ENCODE assay signal across 10 cellular contexts in the genomic region with DNA sequence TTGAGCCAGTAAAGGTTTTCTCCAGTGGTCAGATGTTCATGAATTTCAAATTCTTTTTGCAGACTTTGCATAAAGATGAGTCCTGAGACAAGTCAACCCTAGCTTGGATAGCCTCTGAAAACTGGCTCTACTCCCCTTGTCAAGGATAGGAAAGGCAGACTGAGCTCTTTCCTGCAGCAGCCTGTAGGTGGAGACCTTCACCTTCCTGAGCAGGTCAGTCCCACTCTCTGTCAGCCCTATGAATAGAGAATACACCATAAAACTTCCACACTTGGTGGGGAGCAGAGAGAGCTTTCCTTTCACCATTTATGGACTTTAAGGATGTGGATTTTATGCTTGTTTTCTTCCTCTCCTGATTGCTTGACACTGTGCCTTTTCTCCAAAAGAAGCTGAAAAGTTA. TPM values are rescaled to one million over a fixed set of nuclear protein-coding genes. Genes with fewer than 3 reads are reported as not detected.
A peak's percentile ranks its signal among the peaks of the same experiment; 100 is the strongest.
DNase-seq lines count a peak whose midpoint lies in the region; ATAC-seq, FAIRE-seq and TF ChIP-seq lines count a peak whose summit lies in the region.
"Had no signal": no experiment of that assay in that cellular context is flagged by ENCODE, and none has a peak within 500 bp of the region (broad histone marks: within the 10 kb centered on the region; RNA-seq: fewer than 3 reads in every experiment).

No MANE protein-coding gene starts in this region.

- H3K4me1 ChIP-seq in smooth muscle cell (ENCODE audit: low read depth), result no peaks in the 10 kb centered on the region

- FAIRE-seq in D721Med (lab: Jason Lieb, UNC), result no peak

- no peaks in the 10 kb centered on the region for H3F3A ChIP-seq in smooth muscle cell (ENCODE audit: low read depth)

- H3K4me1 Mint-ChIP-seq in glutamatergic neuron (ENCODE audit: low read depth, unreplicated experiment), result peaks cover 3% of the 10 kb centered on the region

- peaks cover 3% of the 10 kb centered on the region for H3K27me3 Mint-ChIP-seq in glutamatergic neuron (ENCODE audit: unreplicated experiment)

- DNase-seq in D721Med (ENCODE audit: insufficient read length, low spot score) (no peak), GM20000 (ENCODE audit: low spot score) (peak; percentile 1), RWPE1 (ENCODE audit: low spot score) (peak; percentile 9), islet precursor cell (peak; percentile 59), smooth muscle cell (lab: John Stamatoyannopoulos, UW; ENCODE audit: unreplicated experiment) (no peak), glutamatergic neuron (no peak)
- no peak for DNase-seq in activated T-cell treated with anti-CD3 and anti-CD28 coated beads, Interleukin-2, amount 50 U/mL, for 1 hour
- DNase-seq: T-helper 1 cell had no signal

- no peaks in the 10 kb centered on the region for H3K79me2 ChIP-seq in smooth muscle cell (ENCODE audit: low read depth)

- H3K27ac ChIP-seq in RWPE1, result no peak overlapping the region
- H3K27ac ChIP-seq in smooth muscle cell (ENCODE audit: low read depth), result no peak overlapping the region
- H3K27ac ChIP-seq: epithelial cell of prostate had no signal

- H2AFZ ChIP-seq in smooth muscle cell (ENCODE audit: low read depth), result no peak overlapping the region

- H3K9me3 Mint-ChIP-seq in glutamatergic neuron (ENCODE audit: unreplicated experiment), result peaks cover 2% of the 10 kb centered on the region

- no peak overlapping the region for H3K4me3 Mint-ChIP-seq in glutamatergic neuron (ENCODE audit: unreplicated experiment)

- no peak overlapping the region for H3K4me2 ChIP-seq in smooth muscle cell

- no peak overlapping the region for H3K4me3 ChIP-seq in smooth muscle cell

- POLR2A ChIA-PET in RWPE1 (lab: Yijun Ruan, JAX; ENCODE audit: low non-redundant PET), result no interaction called here

- no peaks in the 10 kb centered on the region for H4K20me1 ChIP-seq in smooth muscle cell (ENCODE audit: low read depth)

- H3K9ac ChIP-seq in smooth muscle cell (ENCODE audit: low read depth), result no peak overlapping the region

- TF ChIP-seq CTCF in D721Med (IDR thresholded peaks at IDR 0.05; ENCODE audit: insufficient read depth, missing control alignments) (peak; percentile 35), GM20000 (IDR thresholded peaks at IDR 0.05; ENCODE audit: extremely low read depth, missing control alignments) (no peak), RWPE1 (conservative IDR thresholded peaks at IDR 0.05; ENCODE audit: low read depth) (no peak), smooth muscle cell (IDR thresholded peaks at IDR 0.05; ENCODE audit: borderline replicate concordance, insufficient read depth, poor library complexity, severe bottlenecking) (no peak), glutamatergic neuron (IDR thresholded peaks at IDR 0.05; ENCODE audit: partially characterized antibody, unreplicated experiment) (no peak)

- H3K27ac Mint-ChIP-seq in glutamatergic neuron (ENCODE audit: unreplicated experiment), result no peak overlapping the region

- no peak for ATAC-seq in GM21786 (IDR thresholded peaks at IDR 0.05; ENCODE audit: unreplicated experiment)

- H3K36me3 ChIP-seq in smooth muscle cell (ENCODE audit: low read depth), result no peaks in the 10 kb centered on the region

- CTCF ChIA-PET in RWPE1 (lab: Yijun Ruan, JAX), result interaction anchor here (0.6 to 1.6 kb wide), 5 partner anchors 14 to 977 kb away, joined by 3 to 8 read pairs (median 5); no protein-coding TSS in a partner anchor

- H3K36me3 Mint-ChIP-seq in glutamatergic neuron (ENCODE audit: unreplicated experiment), result no peaks in the 10 kb centered on the region

- no peaks in the 10 kb centered on the region for H3K9me3 ChIP-seq in smooth muscle cell (replicated peaks; ENCODE audit: low read depth)

- no peaks in the 10 kb centered on the region for H3K27me3 ChIP-seq in smooth muscle cell (ENCODE audit: low read depth)

RNA-seq across cellular contexts. Expression of gene PCDH19, which starts 41.9 kb away (rescaled TPM):
- total RNA-seq in smooth muscle cell, result 16.8 and 17.9 TPM in 2 replicates
- polyA plus RNA-seq in smooth muscle cell, result 7.5 and 11.6 TPM in 2 replicates
- total RNA-seq in glutamatergic neuron (ENCODE audit: unreplicated experiment), result 4.1 TPM

Comparison
In these comparisons a context has a peak if more than half of its experiments do, and no peak if none do; other contexts are left out.
1. DNase-seq: peak in GM20000 (single experiment), RWPE1 (single experiment) and islet precursor cell (single experiment); none in D721Med (single experiment), smooth muscle cell (single experiment), glutamatergic neuron (single experiment) and activated T-cell treated with anti-CD3 and anti-CD28 coated beads, Interleukin-2, amount 50 U/mL, for 1 hour (single experiment).